Comparison of ENCODE assay signal across 24 cellular contexts in genomic region chr15:83747718-83748110, GRCh38.
DNase-seq lines count a peak whose midpoint lies in the region.
"Had no signal": no experiment of that assay in that cellular context is flagged by ENCODE, and none has a peak within 500 bp of the region (broad histone marks: within the 10 kb centered on the region; RNA-seq: fewer than 3 reads in every experiment).

No MANE protein-coding gene starts in this region.

- H4K8ac ChIP-seq in mesenchymal stem cell (ENCODE audit: low read length) = no peak overlapping the region

- WGBS in mesenchymal stem cell = 82% methylated on average over 5 of the region's 5 CpGs

- no peak overlapping the region for H3K18ac ChIP-seq in mesenchymal stem cell (ENCODE audit: low read depth in 1 of 2, low read length in 2 of 2)

- H2BK120ac ChIP-seq in mesenchymal stem cell (ENCODE audit: low read depth, low read length) = no peak overlapping the region

- H2BK15ac ChIP-seq in mesenchymal stem cell (ENCODE audit: low read depth, poor library complexity, severe bottlenecking) = no peak overlapping the region

- no peak overlapping the region for H2BK5ac ChIP-seq in mesenchymal stem cell (ENCODE audit: low read depth, low read length, poor library complexity, severe bottlenecking)

- no peak overlapping the region for H3K14ac ChIP-seq in mesenchymal stem cell (ENCODE audit: low read length in 2 of 2)

- peak overlapping the region; percentile 28 to 81 (median 75); a peak in 17 of 22 replicates for H3K27ac ChIP-seq in BLaER1 treated with 17β-estradiol and CSF1 and Interleukin-3, amounts not matched to agents 10 nM and 100 nM
- H3K27ac ChIP-seq in duodenal mucosa (ENCODE audit: low read depth, low read length) (no peak overlapping the region), mesenchymal stem cell (ENCODE audit: low read length, poor library complexity, severe bottlenecking) (no peak overlapping the region), stomach smooth muscle (ENCODE audit: low read length) (peak overlapping the region; percentile 56)
- H3K27ac ChIP-seq: C4-2B, RWPE1, SK-N-MC had no signal

- no peaks in the 10 kb centered on the region for H4K20me1 ChIP-seq in BLaER1 treated with 17β-estradiol and CSF1 and Interleukin-3, amounts not matched to agents 10 nM and 100 nM

- DNase-seq in mesenchymal stem cell = no peak
- DNase-seq in KG1 (lab: John Stamatoyannopoulos, UW) = no peak
- no peak for DNase-seq in NAMALWA (ENCODE audit: low spot score)
- DNase-seq in hepatic stellate cell (ENCODE audit: low spot score) = no peak
- DNase-seq in NCI-H1048 (lab: John Stamatoyannopoulos, UW) = no peak
- DNase-seq: activated CD4-positive, alpha-beta memory T cell treated with anti-CD3 and anti-CD28 coated beads, Interleukin-2, amount 10 ng/mL, durations not matched to agents 7 days and 5 days; activated CD4-positive, CD25-positive, alpha-beta regulatory T cell treated with anti-CD3 and anti-CD28 coated beads, Interleukin-2, amount 50 U/mL, for 72 hours; activated effector memory CD4-positive, alpha-beta T cell treated with Interleukin-2 at 50 U/mL for 16 hours; NCI-H1092 treated with DMSO at 0.1 percent for 48 hours; NCI-H187; NCI-H2171 treated with DMSO at 0.1 percent for 48 hours; NCI-H69; stimulated activated CD8-positive, alpha-beta memory T cell treated with anti-CD3 and anti-CD28 coated beads, Interleukin-4, amount 100 ng/mL, for 48 hours; stimulated activated naive CD8-positive, alpha-beta T cell treated with anti-CD3 and anti-CD28 coated beads, Interleukin-15, amount 100 ng/mL, for 72 hours; T-helper 17 cell; upper lobe of left lung had no signal

- H3K23ac ChIP-seq in mesenchymal stem cell (ENCODE audit: low read length in 2 of 2) = no peak overlapping the region

- no peak overlapping the region for H4K91ac ChIP-seq in mesenchymal stem cell (ENCODE audit: low read length)

- H3K4ac ChIP-seq in mesenchymal stem cell (ENCODE audit: low read depth in 1 of 2, low read length in 2 of 2) = no peak overlapping the region

- H2BK12ac ChIP-seq in mesenchymal stem cell (ENCODE audit: low read length in 2 of 2) = no peak overlapping the region

- peak overlapping the region in 9 of 11 experiments; percentile 49 to 82 (median 62); a peak in 16 of 22 replicates for H3K4me2 ChIP-seq in BLaER1 treated with 17β-estradiol and CSF1 and Interleukin-3, amounts not matched to agents 10 nM and 100 nM
- H3K4me2 ChIP-seq in mesenchymal stem cell (ENCODE audit: low read length, poor library complexity, severe bottlenecking) = no peak overlapping the region

- peak overlapping the region in 1 of 10 experiments; percentile 37; a peak in 1 of 20 replicates for H3K4me3 ChIP-seq in BLaER1 treated with 17β-estradiol and CSF1 and Interleukin-3, amounts not matched to agents 10 nM and 100 nM
- peak overlapping the region; percentile 10 to 16 for H3K4me3 ChIP-seq in duodenal mucosa (ENCODE audit: low read depth in 1 of 2, low read length in 2 of 2)
- H3K4me3 ChIP-seq in mesenchymal stem cell (ENCODE audit: insufficient read depth in 1 of 2, low read depth in 1 of 2, low read length in 2 of 2) = peak overlapping the region in 1 of 2 experiments; percentile 57
- peak overlapping the region; percentile 34 to 64 for H3K4me3 ChIP-seq in stomach smooth muscle (ENCODE audit: low read length in 2 of 2)
- H3K4me3 ChIP-seq: lung, SK-N-MC, skin epidermis, upper lobe of left lung had no signal

- no peak overlapping the region for H2AFZ ChIP-seq in mesenchymal stem cell (ENCODE audit: low read depth, low read length)

- no peak overlapping the region for H2AK5ac ChIP-seq in mesenchymal stem cell (ENCODE audit: low read length, severe bottlenecking)

- H3K4me1 ChIP-seq in BLaER1 treated with 17β-estradiol and CSF1 and Interleukin-3, amounts not matched to agents 10 nM and 100 nM = peaks cover 10 to 21% (median 20%) of the 10 kb centered on the region in 10 experiments
- H3K4me1 ChIP-seq in duodenal mucosa (ENCODE audit: control insufficient read depth in 1 of 2, insufficient read depth in 2 of 2, low read length in 2 of 2) (no peaks in the 10 kb centered on the region), mesenchymal stem cell (ENCODE audit: control insufficient read depth, insufficient read depth, low read depth, low read length) (no peaks in the 10 kb centered on the region), stomach smooth muscle (ENCODE audit: control insufficient read depth, insufficient read depth, low read length) (peaks cover 17% of the 10 kb centered on the region)

- no peaks in the 10 kb centered on the region; a peak in 1 of 22 replicates for H3K9me3 ChIP-seq in BLaER1 treated with 17β-estradiol and CSF1 and Interleukin-3, amounts not matched to agents 10 nM and 100 nM (replicated peaks in 1 of 11)
- peaks cover 0 to 7% of the 10 kb centered on the region in 2 donors for H3K9me3 ChIP-seq in duodenal mucosa (ENCODE audit: control insufficient read depth in 1 of 2, low read length in 2 of 2)
- no peaks in the 10 kb centered on the region for H3K9me3 ChIP-seq in mesenchymal stem cell (ENCODE audit: control insufficient read depth, low read length)
- no peaks in the 10 kb centered on the region for H3K9me3 ChIP-seq in stomach smooth muscle (ENCODE audit: control insufficient read depth in 2 of 2, low read length in 2 of 2)
- H3K9me3 ChIP-seq: upper lobe of left lung had no signal

- H3K27me3 ChIP-seq in BLaER1 treated with 17β-estradiol and CSF1 and Interleukin-3, amounts not matched to agents 10 nM and 100 nM = no peaks in the 10 kb centered on the region
- H3K27me3 ChIP-seq in duodenal mucosa (ENCODE audit: control insufficient read depth in 1 of 2, insufficient read depth in 2 of 2, low read length in 2 of 2) (no peaks in the 10 kb centered on the region), mesenchymal stem cell (ENCODE audit: control insufficient read depth in 1 of 2, insufficient read depth in 1 of 2, low read length in 2 of 2) (no peaks in the 10 kb centered on the region), stomach smooth muscle (ENCODE audit: control insufficient read depth in 1 of 2, insufficient read depth in 2 of 2, low read length in 2 of 2) (no peaks in the 10 kb centered on the region)
- H3K27me3 ChIP-seq: upper lobe of left lung had no signal

- H3K79me1 ChIP-seq in mesenchymal stem cell (replicated peaks; ENCODE audit: low read length, poor library complexity, severe bottlenecking) = no peaks in the 10 kb centered on the region

- H3K9ac ChIP-seq in BLaER1 treated with 17β-estradiol and CSF1 and Interleukin-3, amounts not matched to agents 10 nM and 100 nM = peak overlapping the region in 6 of 11 experiments; percentile 39 to 51 (median 48); a peak in 7 of 22 replicates
- no peak overlapping the region for H3K9ac ChIP-seq in duodenal mucosa (ENCODE audit: low read depth in 1 of 2, low read length in 2 of 2)
- peak overlapping the region; percentile 42 for H3K9ac ChIP-seq in mesenchymal stem cell (ENCODE audit: low read length)
- no peak overlapping the region for H3K9ac ChIP-seq in stomach smooth muscle (ENCODE audit: low read length in 2 of 2)

- no peaks in the 10 kb centered on the region for H3K36me3 ChIP-seq in BLaER1 treated with 17β-estradiol and CSF1 and Interleukin-3, amounts not matched to agents 10 nM and 100 nM
- H3K36me3 ChIP-seq in duodenal mucosa (ENCODE audit: control insufficient read depth in 1 of 2, insufficient read depth in 2 of 2, low read length in 2 of 2) = no peaks in the 10 kb centered on the region
- no peaks in the 10 kb centered on the region for H3K36me3 ChIP-seq in mesenchymal stem cell (ENCODE audit: control insufficient read depth in 1 of 2, insufficient read depth in 2 of 2, low read depth in 1 of 2, low read length in 2 of 2)
- peaks cover 0 to 3% of the 10 kb centered on the region in 2 donors for H3K36me3 ChIP-seq in stomach smooth muscle (ENCODE audit: control insufficient read depth in 2 of 2, insufficient read depth in 2 of 2, low read length in 2 of 2)
- H3K36me3 ChIP-seq: upper lobe of left lung had no signal

Comparison
In these comparisons a context has a peak if more than half of its experiments do, and no peak if none do; other contexts are left out.
1. H3K27ac ChIP-seq: peak in BLaER1 treated with 17β-estradiol and CSF1 and Interleukin-3, amounts not matched to agents 10 nM and 100 nM (11 of 11) and stomach smooth muscle (single experiment); none in duodenal mucosa (single experiment) and mesenchymal stem cell (single experiment).
2. H3K9ac ChIP-seq: peak in BLaER1 treated with 17β-estradiol and CSF1 and Interleukin-3, amounts not matched to agents 10 nM and 100 nM (6 of 11) and mesenchymal stem cell (single experiment); none in duodenal mucosa (0 of 2) and stomach smooth muscle (0 of 2).